ENCODE assay signal across 1 cellular context in the genomic region with DNA sequence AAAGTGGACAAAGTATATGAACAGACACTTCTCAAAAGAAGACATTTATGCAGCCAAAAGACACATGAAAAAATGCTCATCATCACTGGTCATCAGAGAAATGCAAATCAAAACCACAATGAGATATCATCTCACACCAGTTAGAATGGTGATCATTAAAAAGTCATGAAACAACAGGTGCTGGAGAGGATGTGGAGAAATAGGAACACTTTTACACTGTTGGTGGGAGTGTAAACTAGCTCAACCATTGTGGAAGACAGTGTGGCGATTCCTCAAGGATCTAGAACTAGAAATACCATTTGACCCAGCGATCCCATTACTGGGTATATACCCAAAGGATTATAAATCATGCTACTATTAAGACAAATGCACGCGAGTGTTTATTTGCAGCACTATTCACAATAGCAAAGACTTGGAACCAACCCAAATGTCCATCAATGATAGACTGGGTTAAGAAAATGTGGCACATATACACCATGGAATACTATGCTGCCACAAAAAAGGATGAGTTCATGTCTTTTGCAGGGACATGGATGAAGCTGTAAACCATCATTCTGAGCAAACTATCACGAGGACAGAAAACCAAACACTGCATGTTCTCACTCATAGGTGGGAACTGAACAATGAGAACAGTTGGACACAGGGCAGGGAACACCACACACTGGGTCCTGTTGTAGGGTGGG.
TF ChIP-seq lines count a peak whose summit lies in the region.

No MANE protein-coding gene starts in this region.

TF ChIP-seq in HEK293, 187 proteins besides CTCF, POLR2A, EP300 and RAD21:
- TF ChIP-seq, protein P1, sequence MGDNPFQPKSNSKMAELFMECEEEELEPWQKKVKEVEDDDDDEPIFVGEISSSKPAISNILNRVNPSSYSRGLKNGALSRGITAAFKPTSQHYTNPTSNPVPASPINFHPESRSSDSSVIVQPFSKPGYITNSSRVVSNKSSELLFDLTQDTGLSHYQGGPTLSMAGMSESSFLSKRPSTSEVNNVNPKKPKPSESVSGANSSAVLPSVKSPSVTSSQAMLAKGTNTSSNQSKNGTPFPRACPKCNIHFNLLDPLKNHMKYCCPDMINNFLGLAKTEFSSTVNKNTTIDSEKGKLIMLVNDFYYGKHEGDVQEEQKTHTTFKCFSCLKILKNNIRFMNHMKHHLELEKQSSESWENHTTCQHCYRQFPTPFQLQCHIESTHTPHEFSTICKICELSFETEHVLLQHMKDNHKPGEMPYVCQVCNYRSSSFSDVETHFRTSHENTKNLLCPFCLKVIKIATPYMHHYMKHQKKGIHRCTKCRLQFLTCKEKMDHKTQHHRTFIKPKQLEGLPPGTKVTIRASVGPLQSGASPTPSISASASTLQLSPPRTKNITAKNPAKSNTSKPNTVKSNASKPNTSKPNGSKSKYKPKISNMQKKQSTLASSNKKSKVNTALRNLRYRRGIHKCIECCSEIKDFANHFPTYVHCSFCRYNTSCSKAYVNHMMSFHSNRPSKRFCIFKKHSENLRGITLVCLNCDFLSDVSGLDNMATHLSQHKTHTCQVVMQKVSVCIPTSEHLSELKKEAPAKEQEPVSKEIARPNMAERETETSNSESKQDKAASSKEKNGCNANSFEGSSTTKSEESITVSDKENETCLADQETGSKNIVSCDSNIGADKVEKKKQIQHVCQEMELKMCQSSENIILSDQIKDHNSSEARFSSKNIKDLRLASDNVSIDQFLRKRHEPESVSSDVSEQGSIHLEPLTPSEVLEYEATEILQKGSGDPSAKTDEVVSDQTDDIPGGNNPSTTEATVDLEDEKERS (tag by site-specific recombination; IDR thresholded peaks at IDR 0.05): 0 out of 2 replicates have a peak, but pooled peaks have one; percentile 15
- TF ChIP-seq SCRT2 (tag by site-specific recombination; IDR thresholded peaks at IDR 0.05) (peak; percentile 64; the same call in 1 of the 2 replicates), ZNF580 (tag by site-specific recombination; IDR thresholded peaks at IDR 0.05) (peak; percentile 74; the same call in 1 of the 2 replicates), ZNF184 (tag by site-specific recombination; IDR thresholded peaks at IDR 0.05) (peak; percentile 91), ZNF146 (tag by site-specific recombination; IDR thresholded peaks at IDR 0.05) (peak; percentile 92)
TF ChIP-seq in HEK293: peak in this region for 5; not testable (repeated sequence) for 182.
